Comparison of ENCODE assay signal across 14 cellular contexts in the genomic region with DNA sequence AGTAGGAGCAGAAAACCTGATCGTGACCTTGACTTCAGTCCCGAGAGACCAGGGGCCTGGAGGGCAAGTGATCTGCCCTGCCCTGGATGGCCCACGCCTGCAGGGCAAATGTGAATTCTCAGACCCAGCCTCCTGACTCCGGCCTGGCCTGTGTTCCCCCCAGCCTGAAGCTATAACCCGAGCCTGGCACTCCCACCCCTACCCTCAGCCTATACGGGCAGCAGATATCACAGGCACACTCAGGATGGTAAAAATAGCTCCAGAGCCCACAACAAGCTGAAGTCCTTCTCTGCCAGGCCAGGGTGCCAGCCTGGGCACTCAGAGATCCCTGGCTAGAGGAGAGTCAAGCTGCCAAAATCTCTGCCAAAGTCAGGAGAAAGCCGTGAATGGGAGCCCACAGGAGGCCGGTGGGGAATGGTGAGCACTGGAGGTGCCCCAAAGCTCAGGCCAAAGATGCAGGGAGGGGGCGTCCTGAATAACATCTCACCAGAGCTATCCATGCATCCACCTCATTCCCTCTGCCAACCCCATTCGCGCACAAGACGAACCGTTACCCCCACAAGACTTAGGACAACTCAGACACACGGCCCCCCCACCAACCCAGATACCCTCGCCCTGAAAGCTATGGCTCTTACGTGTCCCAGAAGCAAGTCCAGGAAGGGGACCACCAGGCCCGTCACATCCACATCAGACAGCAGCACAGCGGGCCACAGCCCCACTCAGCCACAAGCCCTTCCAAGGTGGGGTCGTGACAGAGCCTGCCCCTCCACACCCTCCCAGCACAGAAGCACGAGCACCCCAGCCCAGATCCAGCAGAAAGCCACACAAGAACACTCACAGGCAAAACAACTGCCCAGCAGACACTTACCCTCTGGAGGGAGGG.
DNase-seq lines count a peak whose midpoint lies in the region; ATAC-seq and TF ChIP-seq lines count a peak whose summit lies in the region.
"Had no signal": no experiment of that assay in that cellular context is flagged by ENCODE, and none has a peak within 500 bp of the region (broad histone marks: within the 10 kb centered on the region; RNA-seq: fewer than 3 reads in every experiment).

No MANE protein-coding gene starts in this region.

- peak overlapping the region in 3 of 4 donors; percentile 45 to 62 (median 57) for H3K27ac ChIP-seq in body of pancreas
- H3K27ac ChIP-seq in right atrium auricular region: peak overlapping the region; percentile 89 to 96
- H3K27ac ChIP-seq in ovary: peak overlapping the region; percentile 31 to 64
- H3K27ac ChIP-seq in upper lobe of left lung: peak overlapping the region; percentile 61 to 78 (median 74)
- H3K27ac ChIP-seq: epithelial cell of prostate had no signal

- H3K4me3 ChIP-seq in body of pancreas (no peak overlapping the region), right atrium auricular region (peak overlapping the region; percentile 34 to 54), ovary (peak overlapping the region; percentile 2), upper lobe of left lung (peak overlapping the region in 2 of 4 donors; percentile 11 to 21)

- ATAC-seq in body of pancreas (no peak), upper lobe of left lung (ENCODE audit: low FRiP score in 2 of 2) (no peak), GM19351 (IDR thresholded peaks at IDR 0.05; ENCODE audit: unreplicated experiment) (no peak), HG02870 (IDR thresholded peaks at IDR 0.05; ENCODE audit: unreplicated experiment) (no peak)
- ATAC-seq: naive thymus-derived CD8-positive, alpha-beta T cell; stimulated activated naive CD8-positive, alpha-beta T cell treated with anti-CD3 and anti-CD28 coated beads, Interleukin-15, Interleukin-2, amounts not matched to agents 100 U/mL and 50 U/mL, for 24 hours had no signal

- 74 to 83% methylated on average over 14 to 20 of the region's 20 CpGs for whole genome bisulfite sequencing in body of pancreas, 2 donors
- 18 to 34% (median 26%) methylated on average over 17 to 20 of the region's 20 CpGs for WGBS in ovary, 3 donors
- 62 to 74% methylated on average over 13 to 20 of the region's 20 CpGs for WGBS in upper lobe of left lung, 2 donors

- H3K27me3 ChIP-seq in body of pancreas (no peaks in the 10 kb centered on the region), right atrium auricular region (no peaks in the 10 kb centered on the region), ovary (no peaks in the 10 kb centered on the region), upper lobe of left lung (no peaks in the 10 kb centered on the region)

- TF ChIP-seq EP300 in ovary (IDR thresholded peaks at IDR 0.05): no peak
- TF ChIP-seq EP300 in upper lobe of left lung (IDR thresholded peaks at IDR 0.05): no peak

- no peaks in the 10 kb centered on the region for H3K9me3 ChIP-seq in body of pancreas
- no peaks in the 10 kb centered on the region for H3K9me3 ChIP-seq in right atrium auricular region
- H3K9me3 ChIP-seq in ovary: no peaks in the 10 kb centered on the region
- no peaks in the 10 kb centered on the region for H3K9me3 ChIP-seq in upper lobe of left lung

- no peak for TF ChIP-seq CTCF in body of pancreas (IDR thresholded peaks at IDR 0.05)
- TF ChIP-seq CTCF in right atrium auricular region (IDR thresholded peaks at IDR 0.05): no peak
- TF ChIP-seq CTCF in ovary (IDR thresholded peaks at IDR 0.05): no peak
- TF ChIP-seq CTCF in upper lobe of left lung (IDR thresholded peaks at IDR 0.05): no peak
- no peak for TF ChIP-seq CTCF in GM20000 (IDR thresholded peaks at IDR 0.05; ENCODE audit: extremely low read depth, missing control alignments)

- DNase-seq in body of pancreas (no peak), right atrium auricular region (ENCODE audit: low spot score) (no peak), ovary (no peak), upper lobe of left lung (peak in 1 of 2 donors; percentile 41), GM20000 (ENCODE audit: low spot score) (no peak), iPS-NIHi7 (ENCODE audit: extremely low spot score) (no peak)
- DNase-seq: activated CD8-positive, alpha-beta memory T cell treated with anti-CD3 and anti-CD28 coated beads, Interleukin-2, amount 50 U/mL, for 4 hours; COR-L47; naive thymus-derived CD8-positive, alpha-beta T cell; stimulated activated CD4-positive, alpha-beta T cell treated with anti-CD3 and anti-CD28 coated beads, Interleukin-2, amount 100 ng/mL, for 24 hours; stimulated activated naive CD8-positive, alpha-beta T cell treated with anti-CD3 and anti-CD28 coated beads, Interleukin-15, Interleukin-2, amounts not matched to agents 100 U/mL and 50 U/mL, for 24 hours had no signal

- no peak for TF ChIP-seq POLR2A in body of pancreas (IDR thresholded peaks at IDR 0.05)
- TF ChIP-seq POLR2A in ovary (IDR thresholded peaks at IDR 0.05): no peak
- TF ChIP-seq POLR2A in upper lobe of left lung (IDR thresholded peaks at IDR 0.05): no peak

- H3K4me1 ChIP-seq in body of pancreas: peaks cover 13% of the 10 kb centered on the region
- H3K4me1 ChIP-seq in right atrium auricular region: peaks cover 0 to 99% of the 10 kb centered on the region in 2 donors
- peaks cover 23% of the 10 kb centered on the region for H3K4me1 ChIP-seq in ovary (ENCODE audit: insufficient read depth)
- peaks cover 45 to 56% (median 46%) of the 10 kb centered on the region in 4 donors for H3K4me1 ChIP-seq in upper lobe of left lung

- intact Hi-C loops in body of pancreas (cut with DNase I) (no loop called here), ovary (cut with DNase I) (loop anchor here in 1 of 4 donors (10.0 kb wide), 1 partner anchor 53 kb away; no protein-coding TSS in a partner anchor)

- H3K36me3 ChIP-seq in body of pancreas (replicated peaks in 1 of 2; ENCODE audit: insufficient read depth in 1 of 2, low read depth in 2 of 2) (peaks cover 0 to 18% of the 10 kb centered on the region in 2 donors), right atrium auricular region (peaks cover 79% of the 10 kb centered on the region), ovary (no peaks in the 10 kb centered on the region), upper lobe of left lung (peaks cover 13 to 85% (median 52%) of the 10 kb centered on the region in 4 donors)

Comparison
In these comparisons a context has a peak if more than half of its experiments do, and no peak if none do; other contexts are left out.
1. H3K4me3 ChIP-seq: peak in right atrium auricular region (2 of 2) and ovary (single experiment); none in body of pancreas (0 of 2).
2. Peak in every context shown above with its lines, with median percentiles within 50 percentile points of each other: H3K27ac ChIP-seq.